Comparison of ENCODE assay signal across 17 cellular contexts in the genomic region with DNA sequence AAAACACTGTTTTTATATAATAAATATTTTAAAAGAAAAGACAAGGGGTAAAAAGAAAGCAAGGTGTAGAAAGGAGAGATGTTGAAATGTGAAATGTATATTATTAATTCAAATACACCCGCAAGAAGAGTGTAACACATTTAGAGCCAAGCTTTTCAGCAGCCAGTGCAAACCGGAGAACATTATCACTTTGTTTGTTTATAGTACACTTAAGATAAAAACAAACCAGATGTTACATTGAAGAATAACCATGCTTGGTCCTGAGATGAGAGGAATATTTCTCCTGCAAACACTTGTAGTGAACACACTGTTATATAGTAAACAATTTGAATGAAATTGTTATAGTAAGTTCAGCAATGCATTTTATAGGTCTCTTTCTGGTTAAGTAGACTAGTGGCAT.
"Had no signal": no experiment of that assay in that cellular context is flagged by ENCODE, and none has a peak within 500 bp of the region (broad histone marks: within the 10 kb centered on the region; RNA-seq: fewer than 3 reads in every experiment).

No MANE protein-coding gene starts in this region.

- H3K9me3 ChIP-seq: mucosa of descending colon, tibial artery, uterus had no signal

- H3K4me1 ChIP-seq: left lung, tibial artery, uterus had no signal

- H3K27ac Mint-ChIP-seq: activated CD4-positive, alpha-beta memory T cell treated with anti-CD3 and anti-CD28 coated beads for 36 hours; activated CD8-positive, alpha-beta memory T cell treated with anti-CD3 and anti-CD28 coated beads, Interleukin-2, amount 10 ng/mL, durations not matched to agents 7 days and 5 days; activated naive CD4-positive, alpha-beta T cell treated with anti-CD3 and anti-CD28 coated beads for 36 hours; activated naive CD8-positive, alpha-beta T cell treated with anti-CD3 and anti-CD28 coated beads, Interleukin-2, amount 50 U/mL, for 24 hours; activated T-helper 2 cell treated with anti-CD3 and anti-CD28 coated beads, Interferon-gamma antibody, Interleukin-2, Interleukin-4, amounts not matched to agents 10 μg/mL and 5 μg/mL and 100 μg/mL, durations not matched to agents 14 hours and 24 hours and 36 hours; naive thymus-derived CD4-positive, alpha-beta T cell; stimulated activated effector memory CD8-positive, alpha-beta T cell treated with anti-CD3 and anti-CD28 coated beads, Interleukin-12 subunit alpha, Interleukin-12 subunit beta, amount 100 ng/mL, for 72 hours had no signal

- ATAC-seq: activated CD8-positive, alpha-beta memory T cell treated with anti-CD3 and anti-CD28 coated beads, Interleukin-2, amount 10 ng/mL, durations not matched to agents 7 days and 5 days; activated naive CD8-positive, alpha-beta T cell treated with anti-CD3 and anti-CD28 coated beads, Interleukin-2, amount 50 U/mL, for 24 hours; left lung; mucosa of descending colon; naive thymus-derived CD4-positive, alpha-beta T cell; stimulated activated effector memory CD8-positive, alpha-beta T cell treated with anti-CD3 and anti-CD28 coated beads, Interleukin-12 subunit alpha, Interleukin-12 subunit beta, amount 100 ng/mL, for 72 hours had no signal

- H3K36me3 ChIP-seq: left lung, tibial artery, uterus had no signal

- H3K27ac ChIP-seq: left lung, tibial artery, uterus, VCaP had no signal

- H3K4me3 Mint-ChIP-seq: activated CD4-positive, alpha-beta memory T cell treated with anti-CD3 and anti-CD28 coated beads for 36 hours; activated CD8-positive, alpha-beta memory T cell treated with anti-CD3 and anti-CD28 coated beads, Interleukin-2, amount 10 ng/mL, durations not matched to agents 7 days and 5 days; activated naive CD4-positive, alpha-beta T cell treated with anti-CD3 and anti-CD28 coated beads for 36 hours; activated naive CD8-positive, alpha-beta T cell treated with anti-CD3 and anti-CD28 coated beads, Interleukin-2, amount 50 U/mL, for 24 hours; naive thymus-derived CD4-positive, alpha-beta T cell; stimulated activated effector memory CD8-positive, alpha-beta T cell treated with anti-CD3 and anti-CD28 coated beads, Interleukin-12 subunit alpha, Interleukin-12 subunit beta, amount 100 ng/mL, for 72 hours had no signal

- H3K27me3 Mint-ChIP-seq: activated CD4-positive, alpha-beta memory T cell treated with anti-CD3 and anti-CD28 coated beads for 36 hours; activated CD8-positive, alpha-beta memory T cell treated with anti-CD3 and anti-CD28 coated beads, Interleukin-2, amount 10 ng/mL, durations not matched to agents 7 days and 5 days; activated naive CD8-positive, alpha-beta T cell treated with anti-CD3 and anti-CD28 coated beads, Interleukin-2, amount 50 U/mL, for 24 hours; naive thymus-derived CD4-positive, alpha-beta T cell had no signal

- DNase-seq: activated CD4-positive, alpha-beta memory T cell treated with anti-CD3 and anti-CD28 coated beads for 36 hours; activated CD4-positive, alpha-beta T cell treated with anti-CD3 and anti-CD28 coated beads for 1 hour; activated CD8-positive, alpha-beta memory T cell treated with anti-CD3 and anti-CD28 coated beads, Interleukin-2, amount 10 ng/mL, durations not matched to agents 7 days and 5 days; activated naive CD4-positive, alpha-beta T cell treated with anti-CD3 and anti-CD28 coated beads for 36 hours; activated naive CD8-positive, alpha-beta T cell treated with anti-CD3 and anti-CD28 coated beads, Interleukin-2, amount 50 U/mL, for 24 hours; activated T-cell treated with anti-CD3 and anti-CD28 coated beads, Interleukin-2, amount 50 U/mL, for 1 hour; hypothalamus; kidney; left lung; mucosa of descending colon; naive thymus-derived CD4-positive, alpha-beta T cell; tibial artery; uterus had no signal

- FAIRE-seq: astrocyte had no signal

- H3K36me3 Mint-ChIP-seq: activated CD4-positive, alpha-beta memory T cell treated with anti-CD3 and anti-CD28 coated beads for 36 hours; activated CD8-positive, alpha-beta memory T cell treated with anti-CD3 and anti-CD28 coated beads, Interleukin-2, amount 10 ng/mL, durations not matched to agents 7 days and 5 days; naive thymus-derived CD4-positive, alpha-beta T cell; stimulated activated effector memory CD8-positive, alpha-beta T cell treated with anti-CD3 and anti-CD28 coated beads, Interleukin-12 subunit alpha, Interleukin-12 subunit beta, amount 100 ng/mL, for 72 hours had no signal

- H3K27me3 ChIP-seq: left lung, tibial artery, uterus had no signal

- H3K4me1 Mint-ChIP-seq: activated CD8-positive, alpha-beta memory T cell treated with anti-CD3 and anti-CD28 coated beads, Interleukin-2, amount 10 ng/mL, durations not matched to agents 7 days and 5 days; activated naive CD8-positive, alpha-beta T cell treated with anti-CD3 and anti-CD28 coated beads, Interleukin-2, amount 50 U/mL, for 24 hours; naive thymus-derived CD4-positive, alpha-beta T cell; stimulated activated effector memory CD8-positive, alpha-beta T cell treated with anti-CD3 and anti-CD28 coated beads, Interleukin-12 subunit alpha, Interleukin-12 subunit beta, amount 100 ng/mL, for 72 hours had no signal

- H3K4me3 ChIP-seq: left lung, mucosa of descending colon, tibial artery, uterus had no signal
